ENCODE assay signal across 2 cellular contexts in genomic region chr2:195322324-195322723, GRCh38.
TF ChIP-seq lines count a peak whose summit lies in the region.

No MANE protein-coding gene starts in this region.

TF ChIP-seq in A549, 52 proteins besides CTCF, POLR2A, EP300 and RAD21 (continued from another document):
- TF ChIP-seq SMC3 (IDR thresholded peaks at IDR 0.05), result peak; percentile 20; the same call in 1 of the 3 replicates
- TF ChIP-seq EHMT2 (IDR thresholded peaks at IDR 0.05; ENCODE audit: low read depth), result no peak
- no peak for TF ChIP-seq FOSB (CRISPR knock-in tag; IDR thresholded peaks at IDR 0.05)
- TF ChIP-seq JUN (IDR thresholded peaks at IDR 0.05), result no peak
- TF ChIP-seq CBX2 (IDR thresholded peaks at IDR 0.05; ENCODE audit: borderline replicate concordance, low read depth), result no peak
- TF ChIP-seq, protein P1, sequence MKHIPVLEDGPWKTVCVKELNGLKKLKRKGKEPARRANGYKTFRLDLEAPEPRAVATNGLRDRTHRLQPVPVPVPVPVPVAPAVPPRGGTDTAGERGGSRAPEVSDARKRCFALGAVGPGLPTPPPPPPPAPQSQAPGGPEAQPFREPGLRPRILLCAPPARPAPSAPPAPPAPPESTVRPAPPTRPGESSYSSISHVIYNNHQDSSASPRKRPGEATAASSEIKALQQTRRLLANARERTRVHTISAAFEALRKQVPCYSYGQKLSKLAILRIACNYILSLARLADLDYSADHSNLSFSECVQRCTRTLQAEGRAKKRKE (CRISPR knock-in tag; IDR thresholded peaks at IDR 0.05; ENCODE audit: low read depth), result no peak
- TF ChIP-seq KDM1A (IDR thresholded peaks at IDR 0.05; ENCODE audit: low read depth), result no peak
- TF ChIP-seq ESRRA (IDR thresholded peaks at IDR 0.05; ENCODE audit: borderline replicate concordance, low read length), result no peak
- TF ChIP-seq HOXB5 (CRISPR knock-in tag; IDR thresholded peaks at IDR 0.05), result no peak
- no peak for TF ChIP-seq RARB (CRISPR knock-in tag; IDR thresholded peaks at IDR 0.05)
- no peak for TF ChIP-seq RFX5 (IDR thresholded peaks at IDR 0.05)
- peak; percentile 69 for TF ChIP-seq GATA3 (IDR thresholded peaks at IDR 0.05; ENCODE audit: borderline replicate concordance)

TF ChIP-seq in IMR-90, 13 proteins besides CTCF, POLR2A, EP300 and RAD21 (continued from another document):
- TF ChIP-seq ELK1 (IDR thresholded peaks at IDR 0.05; ENCODE audit: borderline replicate concordance, low read depth, low read length) (no peak), MAFK (IDR thresholded peaks at IDR 0.05; ENCODE audit: low read depth, low read length) (no peak), CEBPB (IDR thresholded peaks at IDR 0.05; ENCODE audit: low read depth, low read length) (no peak), BHLHE40 (IDR thresholded peaks at IDR 0.05; ENCODE audit: low read depth, low read length) (no peak), MXI1 (IDR thresholded peaks at IDR 0.05; ENCODE audit: borderline replicate concordance, low read depth, low read length) (no peak), RFX5 (IDR thresholded peaks at IDR 0.05; ENCODE audit: low read depth, low read length) (no peak), NFE2L2 (IDR thresholded peaks at IDR 0.05; ENCODE audit: low read depth, low read length) (no peak), RCOR1 (IDR thresholded peaks at IDR 0.05; ENCODE audit: insufficient replicate concordance, low read length) (no peak)
